18 cellular contexts compared by ENCODE assay signal in the genomic region with DNA sequence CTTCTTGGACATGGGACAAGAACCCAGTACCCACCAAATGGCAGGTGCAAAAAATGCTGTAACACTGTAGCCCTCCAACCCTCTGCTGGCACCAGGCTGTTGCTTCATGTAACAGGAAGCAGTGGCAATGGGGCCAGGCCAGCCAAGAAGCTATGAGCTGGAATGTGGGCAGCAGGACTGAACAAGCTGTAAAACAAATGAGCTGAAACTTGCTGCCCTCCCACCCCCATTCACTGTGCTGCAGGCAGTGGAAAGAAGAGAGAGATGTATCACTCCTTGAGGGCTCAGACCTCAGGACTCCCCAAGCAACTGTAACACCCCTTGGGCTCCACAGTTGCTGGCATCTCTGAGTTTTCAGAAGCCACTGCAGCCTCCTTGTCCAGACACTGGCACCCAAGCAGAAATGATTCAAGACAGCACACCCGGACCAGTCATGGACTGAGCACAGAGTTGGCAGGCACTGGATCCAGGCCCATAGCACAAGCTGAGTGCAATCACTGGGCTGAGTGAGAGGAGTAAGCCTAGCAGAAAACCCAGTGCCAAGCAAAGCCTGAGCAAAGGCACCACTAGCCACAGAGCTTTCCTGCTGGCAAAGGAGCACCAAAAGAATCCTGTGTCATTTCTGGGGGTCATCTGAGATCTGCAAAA.
DNase-seq lines count a peak whose midpoint lies in the region; ATAC-seq, FAIRE-seq and TF ChIP-seq lines count a peak whose summit lies in the region.
"Had no signal": no experiment of that assay in that cellular context is flagged by ENCODE, and none has a peak within 500 bp of the region (broad histone marks: within the 10 kb centered on the region; RNA-seq: fewer than 3 reads in every experiment).

No MANE protein-coding gene starts in this region.

- no peak for DNase-seq in adipocyte (ENCODE audit: low read depth)
- DNase-seq in foreskin keratinocyte = peak; percentile 12 to 15
- no peak for DNase-seq in RCC 7860 (ENCODE audit: low spot score)
- DNase-seq in stimulated activated naive CD8-positive, alpha-beta T cell treated with anti-CD3 and anti-CD28 coated beads, Interleukin-15, Interleukin-2, amounts not matched to agents 100 U/mL and 50 U/mL, for 24 hours = no peak
- DNase-seq in Kasumi-1 (lab: John Stamatoyannopoulos, UW) = no peak
- DNase-seq: CD4-positive, alpha-beta memory T cell; H7; NCI-H1105 treated with DMSO at 0.1 percent for 48 hours; NCI-H1694 treated with DMSO at 0.1 percent for 48 hours; NCI-H2227 treated with DMSO at 0.1 percent for 48 hours; NCI-H524; PC-9 had no signal

- H3K9ac ChIP-seq in KMS-11 = peak overlapping the region; percentile 0; the same call in 1 of the 2 replicates
- no peak overlapping the region for H3K9ac ChIP-seq in adipocyte (ENCODE audit: low read length)
- H3K9ac ChIP-seq: BLaER1 had no signal

- TF ChIP-seq CTCF in KMS-11 (conservative IDR thresholded peaks at IDR 0.05; ENCODE audit: low read depth, low read length) (no peak), foreskin keratinocyte (conservative IDR thresholded peaks at IDR 0.05) (no peak)

- H3K36me3 ChIP-seq in ACC112 (ENCODE audit: insufficient read depth, low read length) (no peaks in the 10 kb centered on the region), KMS-11 (ENCODE audit: insufficient read depth) (no peaks in the 10 kb centered on the region), adipocyte (ENCODE audit: control insufficient read depth, insufficient read depth, low read length, severe bottlenecking) (no peaks in the 10 kb centered on the region)
- H3K36me3 ChIP-seq: BLaER1 had no signal

- H3K9me3 ChIP-seq in adipocyte (ENCODE audit: control insufficient read depth, low read length) = no peaks in the 10 kb centered on the region

- H3K27me3 ChIP-seq in ACC112 (ENCODE audit: insufficient read depth, low read length) (no peaks in the 10 kb centered on the region), KMS-11 (ENCODE audit: insufficient read depth, low read depth) (no peaks in the 10 kb centered on the region), adipocyte (replicated peaks; ENCODE audit: control insufficient read depth, insufficient read depth, low read length) (no peaks in the 10 kb centered on the region), foreskin keratinocyte (no peaks in the 10 kb centered on the region)
- H3K27me3 ChIP-seq: BLaER1 had no signal

- FAIRE-seq in RCC 7860 (lab: Jason Lieb, UNC) = no peak
- FAIRE-seq: A204.1, G401.6 had no signal

- no peaks in the 10 kb centered on the region for H3K4me1 ChIP-seq in ACC112 (ENCODE audit: control insufficient read depth, insufficient read depth, low read length, unreplicated experiment)
- H3K4me1 ChIP-seq in KMS-11 (ENCODE audit: low read depth, poor library complexity, severe bottlenecking) = peaks cover 7% of the 10 kb centered on the region
- H3K4me1 ChIP-seq in adipocyte (ENCODE audit: control insufficient read depth, insufficient read depth, low read length) = peaks cover 2% of the 10 kb centered on the region
- no peaks in the 10 kb centered on the region for H3K4me1 ChIP-seq in foreskin keratinocyte
- H3K4me1 ChIP-seq: BLaER1 had no signal

- no peaks in the 10 kb centered on the region for H4K20me1 ChIP-seq in KMS-11 (ENCODE audit: insufficient read depth)
- H4K20me1 ChIP-seq: BLaER1 had no signal

- H3K27ac ChIP-seq in ACC112 (ENCODE audit: low read depth, low read length) = no peak overlapping the region
- H3K27ac ChIP-seq in KMS-11 = no peak overlapping the region
- no peak overlapping the region for H3K27ac ChIP-seq in foreskin keratinocyte
- H3K27ac ChIP-seq: BLaER1, PC-9 had no signal

- no peak overlapping the region for H2AFZ ChIP-seq in ACC112 (ENCODE audit: low read length, unreplicated experiment)
- peak overlapping the region; percentile 60 for H2AFZ ChIP-seq in KMS-11 (ENCODE audit: low read depth)
- H2AFZ ChIP-seq: PC-9 had no signal

- no peaks in the 10 kb centered on the region for H3K79me2 ChIP-seq in ACC112 (ENCODE audit: control insufficient read depth, insufficient read depth, low read length, unreplicated experiment)
- H3K79me2 ChIP-seq in KMS-11 (ENCODE audit: insufficient read depth, low read depth) = no peaks in the 10 kb centered on the region

- H3K4me3 ChIP-seq in ACC112 (ENCODE audit: low read depth, low read length) = 0 out of 2 replicates have a peak overlapping the region, but pooled peaks have one; percentile 21
- no peak overlapping the region for H3K4me3 ChIP-seq in KMS-11 (IDR thresholded peaks at IDR 0.05; ENCODE audit: insufficient read depth, low read depth, low read length)
- peak overlapping the region; percentile 15 for H3K4me3 ChIP-seq in adipocyte (ENCODE audit: low read length)
- H3K4me3 ChIP-seq: BLaER1, PC-9 had no signal

- ATAC-seq in foreskin keratinocyte (no peak), HG03460 (IDR thresholded peaks at IDR 0.05; ENCODE audit: unreplicated experiment) (no peak)
- no peak for ATAC-seq in stimulated activated naive CD8-positive, alpha-beta T cell treated with anti-CD3 and anti-CD28 coated beads, Interleukin-15, Interleukin-2, amounts not matched to agents 100 U/mL and 50 U/mL, for 24 hours

- peak overlapping the region; percentile 24 for H3K4me2 ChIP-seq in KMS-11
- H3K4me2 ChIP-seq: BLaER1, PC-9 had no signal

Comparison
In these comparisons a context has a peak if more than half of its experiments do, and no peak if none do; other contexts are left out.
1. DNase-seq: peak in foreskin keratinocyte (2 of 2); none in adipocyte (single experiment), RCC 7860 (single experiment), stimulated activated naive CD8-positive, alpha-beta T cell treated with anti-CD3 and anti-CD28 coated beads, Interleukin-15, Interleukin-2, amounts not matched to agents 100 U/mL and 50 U/mL, for 24 hours (single experiment) and Kasumi-1 (0 of 2).